Comparison of ENCODE assay signal across 8 cellular contexts in the genomic region with DNA sequence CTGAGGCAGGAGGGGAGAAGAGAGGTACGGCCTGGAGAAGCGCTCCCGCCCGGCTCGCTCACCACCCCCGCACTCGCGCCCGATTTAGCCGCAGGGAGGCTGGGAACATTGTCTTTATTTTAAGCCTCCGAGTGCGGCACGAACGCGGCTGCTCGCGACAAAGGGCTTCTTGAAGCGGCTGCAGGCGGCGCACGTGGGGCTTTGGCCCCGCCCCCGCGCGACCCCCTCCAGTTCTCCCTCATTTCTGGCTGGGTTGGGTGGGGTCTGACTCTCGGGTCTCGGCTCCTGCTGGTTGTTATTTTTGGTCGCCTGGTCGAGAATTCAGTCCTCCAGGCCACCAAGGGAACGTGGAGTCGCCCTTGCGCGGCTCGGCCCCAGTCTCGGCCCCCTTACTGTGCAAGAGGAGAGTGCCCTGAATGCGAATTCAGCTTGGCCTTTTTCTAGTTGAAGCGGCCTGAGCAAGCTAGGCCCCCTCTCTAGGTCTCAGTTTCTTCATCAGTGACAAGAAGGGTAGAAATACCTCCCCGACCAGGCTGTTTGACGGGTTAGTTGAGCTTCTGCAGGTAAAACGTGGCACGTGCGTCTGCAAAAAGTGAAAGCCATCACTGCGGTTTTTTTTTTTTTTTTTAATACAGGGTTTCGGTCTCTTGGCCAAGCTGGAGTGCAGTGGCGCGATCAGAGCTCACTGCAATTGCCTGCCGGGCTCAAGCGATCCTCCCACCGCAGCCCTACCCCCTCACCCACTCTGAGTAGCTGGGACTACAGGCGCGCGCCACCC. TPM values are rescaled to one million over a fixed set of nuclear protein-coding genes. Genes with fewer than 3 reads are reported as not detected.
A peak's percentile ranks its signal among the peaks of the same experiment; 100 is the strongest.
DNase-seq lines count a peak whose midpoint lies in the region; ATAC-seq and TF ChIP-seq lines count a peak whose summit lies in the region.

No MANE protein-coding gene starts in this region.

- no peaks in the 10 kb centered on the region for H3K9me3 ChIP-seq in upper lobe of right lung
- no peaks in the 10 kb centered on the region for H3K9me3 ChIP-seq in WERI-Rb-1 (ENCODE audit: severe bottlenecking)

- H3K4me1 Mint-ChIP-seq in natural killer cell, result peaks cover 5 to 22% of the 10 kb centered on the region in 2 donors
- H3K4me1 Mint-ChIP-seq in natural killer cell treated with Interleukin-12 subunit alpha and Interleukin-12 subunit beta and Interleukin-15 and Interleukin-18, amount 100 ng/mL, for 72 hours (ENCODE audit: low read depth in 2 of 2), result peaks cover 0 to 14% of the 10 kb centered on the region in 2 donors
- H3K4me1 Mint-ChIP-seq in activated naive CD8-positive, alpha-beta T cell (ENCODE audit: low read depth), result peaks cover 30% of the 10 kb centered on the region

- H3K27ac ChIP-seq in upper lobe of right lung, result no peak overlapping the region
- H3K27ac ChIP-seq in WERI-Rb-1, result no peak overlapping the region

- H3K27ac Mint-ChIP-seq in natural killer cell, result no peak overlapping the region
- H3K27ac Mint-ChIP-seq in natural killer cell treated with Interleukin-12 subunit alpha and Interleukin-12 subunit beta and Interleukin-15 and Interleukin-18, amount 100 ng/mL, for 72 hours, result no peak overlapping the region
- peak overlapping the region; percentile 28 for H3K27ac Mint-ChIP-seq in activated naive CD8-positive, alpha-beta T cell

- no peaks in the 10 kb centered on the region for H3K9me3 Mint-ChIP-seq in natural killer cell
- H3K9me3 Mint-ChIP-seq in natural killer cell treated with Interleukin-12 subunit alpha and Interleukin-12 subunit beta and Interleukin-15 and Interleukin-18, amount 100 ng/mL, for 72 hours, result no peaks in the 10 kb centered on the region
- no peaks in the 10 kb centered on the region for H3K9me3 Mint-ChIP-seq in activated naive CD8-positive, alpha-beta T cell (ENCODE audit: low read depth)

- ATAC-seq in natural killer cell (peak in 1 of 3 donors; percentile 39), upper lobe of right lung (no peak), GM19395 (IDR thresholded peaks at IDR 0.05; ENCODE audit: unreplicated experiment) (no peak)
- ATAC-seq in natural killer cell treated with Interleukin-12 subunit alpha and Interleukin-12 subunit beta and Interleukin-15 and Interleukin-18, amount 100 ng/mL, for 72 hours, result no peak

- H3K36me3 ChIP-seq in upper lobe of right lung (no peaks in the 10 kb centered on the region), WERI-Rb-1 (no peaks in the 10 kb centered on the region)

- DNase-seq in natural killer cell, result no peak
- no peak for DNase-seq in natural killer cell treated with Interleukin-12 subunit alpha and Interleukin-12 subunit beta and Interleukin-15 and Interleukin-18, amount 100 ng/mL, for 72 hours (ENCODE audit: low spot score)
- peak; percentile 57 for DNase-seq in left kidney (ENCODE audit: low read depth, low spot score)
- peak; percentile 61 for DNase-seq in upper lobe of right lung
- DNase-seq in OCI-M2 (lab: John Stamatoyannopoulos, UW; ENCODE audit: unreplicated experiment), result no peak
- no peak for DNase-seq in WERI-Rb-1

- intact Hi-C loops in natural killer cell (cut with micrococcal nuclease) (no loop called here), upper lobe of right lung (cut with DNase I) (no loop called here)

- H3K4me3 ChIP-seq in upper lobe of right lung, result no peak overlapping the region
- no peak overlapping the region for H3K4me3 ChIP-seq in WERI-Rb-1 (ENCODE audit: low read depth, low read length)

- H3K27me3 ChIP-seq in upper lobe of right lung (peaks cover 76% of the 10 kb centered on the region), WERI-Rb-1 (ENCODE audit: insufficient read depth, low read depth, severe bottlenecking) (no peaks in the 10 kb centered on the region)

- peak overlapping the region; percentile 52 for H3K4me3 Mint-ChIP-seq in natural killer cell
- H3K4me3 Mint-ChIP-seq in natural killer cell treated with Interleukin-12 subunit alpha and Interleukin-12 subunit beta and Interleukin-15 and Interleukin-18, amount 100 ng/mL, for 72 hours, result no peak overlapping the region
- peak overlapping the region; percentile 75 for H3K4me3 Mint-ChIP-seq in activated naive CD8-positive, alpha-beta T cell

- H3K36me3 Mint-ChIP-seq in natural killer cell, result no peaks in the 10 kb centered on the region
- no peaks in the 10 kb centered on the region for H3K36me3 Mint-ChIP-seq in natural killer cell treated with Interleukin-12 subunit alpha and Interleukin-12 subunit beta and Interleukin-15 and Interleukin-18, amount 100 ng/mL, for 72 hours
- H3K36me3 Mint-ChIP-seq in activated naive CD8-positive, alpha-beta T cell, result no peaks in the 10 kb centered on the region

- H3K4me1 ChIP-seq in upper lobe of right lung, result peaks cover 27% of the 10 kb centered on the region

- TF ChIP-seq CTCF in natural killer cell (IDR thresholded peaks at IDR 0.05) (no peak), upper lobe of right lung (IDR thresholded peaks at IDR 0.05) (no peak), WERI-Rb-1 (IDR thresholded peaks at IDR 0.05; ENCODE audit: low read depth, low read length) (no peak)

- peaks cover 54 to 57% of the 10 kb centered on the region in 2 donors for H3K27me3 Mint-ChIP-seq in natural killer cell (ENCODE audit: low read depth in 2 of 2)
- H3K27me3 Mint-ChIP-seq in natural killer cell treated with Interleukin-12 subunit alpha and Interleukin-12 subunit beta and Interleukin-15 and Interleukin-18, amount 100 ng/mL, for 72 hours, result peaks cover 35 to 42% of the 10 kb centered on the region in 2 donors
- peaks cover 30% of the 10 kb centered on the region for H3K27me3 Mint-ChIP-seq in activated naive CD8-positive, alpha-beta T cell

RNA-seq across cellular contexts. Expression of gene CHRM1, which starts 2.7 kb away (rescaled TPM):
- total RNA-seq in natural killer cell (not detected), upper lobe of right lung (4.7 TPM)
- not detected for total RNA-seq in natural killer cell treated with Interleukin-12 subunit alpha and Interleukin-12 subunit beta and Interleukin-15 and Interleukin-18, amount 100 ng/mL, for 72 hours

RNA-seq across cellular contexts. Expression of gene SLC3A2, which starts 43.1 kb away (rescaled TPM):
- total RNA-seq in natural killer cell, result 100 to 1,000 TPM; 200 to 235 (median 207) TPM
- 100 to 1,000 TPM; 234 to 307 TPM for total RNA-seq in natural killer cell treated with Interleukin-12 subunit alpha and Interleukin-12 subunit beta and Interleukin-15 and Interleukin-18, amount 100 ng/mL, for 72 hours
- total RNA-seq in upper lobe of right lung, result 255 TPM

Comparison
In these comparisons a context has a peak if more than half of its experiments do, and no peak if none do; other contexts are left out.
1. DNase-seq: peak in left kidney (single experiment) and upper lobe of right lung (single experiment); none in natural killer cell (single experiment), natural killer cell treated with Interleukin-12 subunit alpha and Interleukin-12 subunit beta and Interleukin-15 and Interleukin-18, amount 100 ng/mL, for 72 hours (single experiment), OCI-M2 (single experiment) and WERI-Rb-1 (single experiment).